13 cellular contexts compared by ENCODE assay signal in the genomic region with DNA sequence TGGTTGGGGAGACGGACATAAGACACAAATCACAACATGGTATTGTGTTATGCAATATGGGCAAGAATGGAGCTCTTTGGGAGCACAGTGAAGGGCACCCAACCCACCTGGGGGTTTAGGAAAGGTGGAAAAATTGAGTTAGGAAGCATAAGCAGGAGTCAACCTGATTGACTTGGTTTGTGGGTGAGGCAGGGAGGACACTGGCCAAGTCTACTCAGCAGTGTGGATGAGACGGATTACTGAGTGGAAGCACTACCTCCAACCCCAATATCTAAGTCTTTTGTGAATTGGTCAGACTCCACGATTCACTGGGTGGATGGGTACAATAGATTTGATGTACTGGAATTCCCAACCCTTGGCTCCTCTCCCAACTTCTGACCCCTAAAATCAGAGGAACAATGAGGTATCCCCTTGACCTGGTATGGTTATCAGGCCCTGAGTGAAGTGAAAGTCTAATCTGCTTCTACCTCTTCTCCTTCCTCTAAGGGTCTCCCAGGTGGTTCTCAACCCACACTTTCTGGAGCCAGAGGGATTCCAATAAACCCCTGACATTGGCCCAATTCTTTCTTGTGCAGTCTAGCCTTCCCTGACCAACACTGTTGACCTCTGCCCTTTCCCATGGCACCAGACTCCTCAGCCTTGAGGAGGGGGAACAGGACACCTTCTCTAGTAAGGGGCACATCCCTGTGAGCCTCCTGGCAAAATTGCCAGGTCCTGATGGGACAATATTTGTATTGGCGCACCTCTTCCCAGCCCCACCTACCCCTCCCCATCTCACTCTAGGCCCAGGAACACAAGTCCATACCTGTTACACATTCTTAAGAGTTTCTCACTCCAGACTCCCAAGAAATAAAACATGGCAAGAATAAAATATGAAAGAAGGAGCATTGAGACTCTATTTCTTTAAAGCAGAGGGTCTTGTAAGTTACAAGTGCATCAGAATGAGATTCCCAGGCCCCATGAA. TPM values are rescaled to one million over a fixed set of nuclear protein-coding genes. Genes with fewer than 3 reads are reported as not detected.
DNase-seq lines count a peak whose midpoint lies in the region; ATAC-seq, FAIRE-seq and TF ChIP-seq lines count a peak whose summit lies in the region.
"Had no signal": no experiment of that assay in that cellular context is flagged by ENCODE, and none has a peak within 500 bp of the region (broad histone marks: within the 10 kb centered on the region; RNA-seq: fewer than 3 reads in every experiment).

No MANE protein-coding gene starts in this region.

- CTCF ChIA-PET in A673 (lab: Charles Lee) = no interaction called here

- H3K4me1 Mint-ChIP-seq in HFFc6 (ENCODE audit: low read depth) (peaks cover 31% of the 10 kb centered on the region), nephron (peaks cover 27% of the 10 kb centered on the region)
- peaks cover 11% of the 10 kb centered on the region for H3K4me1 Mint-ChIP-seq in T-helper 2 cell treated with Interferon-gamma antibody and Interleukin-4, amounts not matched to agents 5 μg/mL and 100 μg/mL, for 36 hours (ENCODE audit: low read depth)

- no peak overlapping the region for H3K4me3 ChIP-seq in A673 (ENCODE audit: low read depth, low read length, poor library complexity, severe bottlenecking)
- no peak overlapping the region for H3K4me3 ChIP-seq in bronchial epithelial cell (ENCODE audit: low read depth, low read length)
- H3K4me3 ChIP-seq in Karpas-422 (ENCODE audit: low read length) = no peak overlapping the region
- H3K4me3 ChIP-seq: adrenal gland, left ventricle myocardium inferior had no signal

- TF ChIP-seq POLR2A in GM12892 (IDR thresholded peaks at IDR 0.05; ENCODE audit: low read depth, low read length) = no peak; the same call in 1 of the 2 replicates

- no TSS peak for BruUV-seq in A673 (replicated peaks; lab: Mats Ljungman, UMichigan)

- no peaks in the 10 kb centered on the region for H3K9me2 ChIP-seq in Karpas-422 (replicated peaks; ENCODE audit: insufficient read depth, low read length)

- H3K36me3 ChIP-seq in A673 (ENCODE audit: insufficient read depth, low read length, poor library complexity, severe bottlenecking) (peaks cover 23% of the 10 kb centered on the region), bronchial epithelial cell (ENCODE audit: control insufficient read depth, insufficient read depth, low read length) (peaks cover 19% of the 10 kb centered on the region), Karpas-422 (ENCODE audit: insufficient read depth, low read length) (no peaks in the 10 kb centered on the region)
- H3K36me3 ChIP-seq: adrenal gland, left ventricle myocardium inferior had no signal

- TF ChIP-seq CTCF in A673 (conservative IDR thresholded peaks at IDR 0.05; ENCODE audit: low read depth, low read length) = no peak
- no peak for TF ChIP-seq CTCF in HFFc6 (IDR thresholded peaks at IDR 0.05)
- TF ChIP-seq CTCF in bronchial epithelial cell (IDR thresholded peaks at IDR 0.05; ENCODE audit: insufficient read depth, low read length, severe bottlenecking) = no peak
- no peak for TF ChIP-seq CTCF in nephron (IDR thresholded peaks at IDR 0.05; ENCODE audit: unreplicated experiment in 3 of 3)

- DNase-seq in A673 (ENCODE audit: low spot score) = peak; percentile 50
- DNase-seq in HFFc6 = peak; percentile 83
- DNase-seq in bronchial epithelial cell (ENCODE audit: low read depth) = peak; percentile 89
- DNase-seq in GM12892 (ENCODE audit: insufficient read length) = no peak
- DNase-seq in T-helper 2 cell treated with Interferon-gamma antibody and Interleukin-4, amounts not matched to agents 5 μg/mL and 100 μg/mL, for 36 hours (ENCODE audit: low spot score) = no peak
- DNase-seq in Karpas-422 = no peak
- DNase-seq: left ventricle myocardium inferior; NCI-H2107; stimulated activated CD4-positive, alpha-beta T cell treated with anti-CD3 and anti-CD28 coated beads, Interleukin-15, amount 100 ng/mL, for 24 hours had no signal

- H3K36me3 Mint-ChIP-seq in HFFc6 (ENCODE audit: low read depth) (peaks cover 26% of the 10 kb centered on the region), nephron (ENCODE audit: low read depth) (peaks cover 25% of the 10 kb centered on the region)
- H3K36me3 Mint-ChIP-seq in T-helper 2 cell treated with Interferon-gamma antibody and Interleukin-4, amounts not matched to agents 5 μg/mL and 100 μg/mL, for 36 hours (ENCODE audit: low read depth) = peaks cover 10% of the 10 kb centered on the region

- H3K27ac ChIP-seq in A673 (ENCODE audit: low read depth, low read length, poor library complexity, severe bottlenecking) (no peak overlapping the region), Karpas-422 (ENCODE audit: low read length) (no peak overlapping the region)
- H3K27ac ChIP-seq: left ventricle myocardium inferior had no signal

- ATAC-seq in GM21515 (IDR thresholded peaks at IDR 0.05; ENCODE audit: unreplicated experiment) = no peak

- H3K27me3 ChIP-seq in A673 (replicated peaks; ENCODE audit: insufficient read depth, low read depth, low read length, poor library complexity) = no peaks in the 10 kb centered on the region
- H3K27me3 ChIP-seq in bronchial epithelial cell (ENCODE audit: control insufficient read depth, insufficient read depth, low read length) = no peaks in the 10 kb centered on the region
- peaks cover 4% of the 10 kb centered on the region; the same call in 1 of the 2 replicates for H3K27me3 ChIP-seq in Karpas-422 (ENCODE audit: low read length)
- H3K27me3 ChIP-seq: adrenal gland had no signal

- H3K4me1 ChIP-seq in A673 (ENCODE audit: insufficient read depth, low read length, poor library complexity, severe bottlenecking) = peaks cover 7% of the 10 kb centered on the region
- H3K4me1 ChIP-seq in Karpas-422 (ENCODE audit: low read length) = peaks cover 9% of the 10 kb centered on the region

- no peaks in the 10 kb centered on the region for H3K79me2 ChIP-seq in Karpas-422 (ENCODE audit: low read length)

- no peak overlapping the region for H2AFZ ChIP-seq in Karpas-422 (ENCODE audit: low read length)

- H3K27ac Mint-ChIP-seq in HFFc6 (peak overlapping the region; percentile 74), nephron (peak overlapping the region in 1 of 3 experiments; percentile 7)
- H3K27ac Mint-ChIP-seq in T-helper 2 cell treated with Interferon-gamma antibody and Interleukin-4, amounts not matched to agents 5 μg/mL and 100 μg/mL, for 36 hours = no peak overlapping the region

- H3K27me3 Mint-ChIP-seq in HFFc6 (ENCODE audit: insufficient read depth) = peaks cover 75% of the 10 kb centered on the region
- H3K27me3 Mint-ChIP-seq in nephron (ENCODE audit: low read depth) = peaks cover 28% of the 10 kb centered on the region
- peaks cover 24% of the 10 kb centered on the region for H3K27me3 Mint-ChIP-seq in T-helper 2 cell treated with Interferon-gamma antibody and Interleukin-4, amounts not matched to agents 5 μg/mL and 100 μg/mL, for 36 hours (ENCODE audit: low read depth)

- no peak overlapping the region for H3K4me2 ChIP-seq in Karpas-422 (ENCODE audit: low read depth, low read length, poor library complexity, severe bottlenecking)

- intact Hi-C loops in A673 (cut with micrococcal nuclease; ENCODE audit: unreplicated experiment) = no loop called here

- FAIRE-seq in bronchial epithelial cell (lab: Jason Lieb, UNC) (peak; percentile 98), GM12892 (lab: Jason Lieb, UNC) (no peak)
- FAIRE-seq: G401.6 had no signal

- no peaks in the 10 kb centered on the region; the same call in 1 of the 2 replicates for H4K20me1 ChIP-seq in Karpas-422 (ENCODE audit: insufficient read depth, low read depth, low read length)

- POLR2A ChIA-PET in A673 (lab: Charles Lee; ENCODE audit: low non-redundant PET) = interaction anchor here (0.6 kb wide), 1 partner anchor 12 kb away, joined by 3 read pairs; no protein-coding TSS in a partner anchor

- H3K9me3 Mint-ChIP-seq in HFFc6 = peaks cover 59% of the 10 kb centered on the region
- H3K9me3 Mint-ChIP-seq in nephron = no peaks in the 10 kb centered on the region
- H3K9me3 Mint-ChIP-seq in T-helper 2 cell treated with Interferon-gamma antibody and Interleukin-4, amounts not matched to agents 5 μg/mL and 100 μg/mL, for 36 hours = no peaks in the 10 kb centered on the region

- H3K4me3 Mint-ChIP-seq in HFFc6 = peak overlapping the region; percentile 89
- H3K4me3 Mint-ChIP-seq in nephron = peak overlapping the region in 2 of 3 experiments; percentile 5 to 44
- no peak overlapping the region for H3K4me3 Mint-ChIP-seq in T-helper 2 cell treated with Interferon-gamma antibody and Interleukin-4, amounts not matched to agents 5 μg/mL and 100 μg/mL, for 36 hours

- no peaks in the 10 kb centered on the region for H3K9me3 ChIP-seq in A673 (ENCODE audit: low read depth, low read length, poor library complexity, severe bottlenecking)
- no peaks in the 10 kb centered on the region for H3K9me3 ChIP-seq in Karpas-422 (ENCODE audit: low read length)
- H3K9me3 ChIP-seq: adrenal gland, left ventricle myocardium inferior had no signal

- H3K9ac ChIP-seq in Karpas-422 (ENCODE audit: low read length) = no peak overlapping the region

RNA-seq across cellular contexts. Expression of a gene that starts 5.3 kb away (rescaled TPM):
- total RNA-seq in A673 (2021) = 64.8 and 98.2 TPM in 2 replicates
- total RNA-seq in HFFc6 (2021; fragmentation: NEBNext Ultra II Directional; extraction: Animal tissue kit (Norgen Biotek cat#: 25700)) = 100 to 1,000 TPM in 5 of 6 experiments, 10 to 100 TPM in 1; 58.3 to 156 (median 135) TPM
- total RNA-seq in bronchial epithelial cell = 6.1 and 9.0 TPM in 2 replicates
- polyA plus RNA-seq in GM12892 (2012; ENCODE audit: missing spikeins) = 23.9 TPM
- 0.61 and 1.7 TPM in 2 replicates for total RNA-seq in Karpas-422 (2014; rRNA removed; shearing (Covaris generic); ENCODE audit: low replicate concordance)

RNA-seq across cellular contexts. Expression of a gene that starts 31.7 kb away (rescaled TPM):
- total RNA-seq in A673 (2021) = 8.4 and 14.6 TPM in 2 replicates
- total RNA-seq in HFFc6 (2021; fragmentation: NEBNext Ultra II Directional; extraction: Animal tissue kit (Norgen Biotek cat#: 25700)) = 10 to 100 TPM; 27.8 to 36.6 (median 33.2) TPM
- 2.4 and 4.5 TPM in 2 replicates for total RNA-seq in bronchial epithelial cell
- polyA plus RNA-seq in GM12892 (2012; ENCODE audit: missing spikeins) = 1.3 TPM
- 1.8 and 3.1 TPM in 2 replicates for total RNA-seq in Karpas-422 (2014; rRNA removed; shearing (Covaris generic); ENCODE audit: low replicate concordance)

Comparison
In these comparisons a context has a peak if more than half of its experiments do, and no peak if none do; other contexts are left out.
1. DNase-seq: peak in A673 (single experiment), HFFc6 (single experiment) and bronchial epithelial cell (single experiment); none in GM12892 (single experiment), T-helper 2 cell treated with Interferon-gamma antibody and Interleukin-4, amounts not matched to agents 5 μg/mL and 100 μg/mL, for 36 hours (single experiment) and Karpas-422 (single experiment).